In the genomic region with DNA sequence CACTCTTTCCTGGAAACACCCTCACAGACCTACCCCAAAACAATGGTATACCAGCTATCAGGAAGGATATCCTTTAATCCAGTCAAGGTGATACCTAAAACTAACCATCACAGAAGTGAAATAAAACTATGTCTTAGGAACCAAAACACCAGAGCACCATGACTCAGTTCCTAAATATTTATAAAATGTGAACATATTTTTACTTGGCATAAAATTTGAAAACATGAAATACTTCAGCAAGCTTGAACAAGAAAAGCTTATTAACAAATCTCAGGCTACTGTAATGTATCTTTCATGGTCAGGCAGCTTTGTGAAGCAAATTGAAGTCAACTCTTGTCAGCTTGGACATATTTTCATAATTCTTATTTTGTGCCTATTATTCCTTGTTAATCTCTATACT, we compare ENCODE assay signal across 1 cellular context.
TF ChIP-seq lines count a peak whose summit lies in the region.

No MANE protein-coding gene starts in this region.

TF ChIP-seq in GM23338, 12 proteins besides CTCF, POLR2A, EP300 and RAD21:
- TF ChIP-seq NANOG (IDR thresholded peaks at IDR 0.05; ENCODE audit: borderline replicate concordance) (no peak), ZNF114 (CRISPR knock-in tag; IDR thresholded peaks at IDR 0.05) (no peak), JUNB (IDR thresholded peaks at IDR 0.05; ENCODE audit: unreplicated experiment) (no peak), CREB1 (CRISPR knock-in tag; IDR thresholded peaks at IDR 0.05; ENCODE audit: low read depth) (no peak), ZNF331 (CRISPR knock-in tag; IDR thresholded peaks at IDR 0.05; ENCODE audit: low read depth) (no peak), STAT1 (IDR thresholded peaks at IDR 0.05; ENCODE audit: unreplicated experiment) (no peak), POLR2AphosphoS5 (IDR thresholded peaks at IDR 0.05; ENCODE audit: low read depth) (no peak), EZH2 (IDR thresholded peaks at IDR 0.05; ENCODE audit: low read depth, unreplicated experiment) (no peak), EZH2phosphoT487 (IDR thresholded peaks at IDR 0.05; ENCODE audit: unreplicated experiment) (no peak)
- TF ChIP-seq, protein P1, sequence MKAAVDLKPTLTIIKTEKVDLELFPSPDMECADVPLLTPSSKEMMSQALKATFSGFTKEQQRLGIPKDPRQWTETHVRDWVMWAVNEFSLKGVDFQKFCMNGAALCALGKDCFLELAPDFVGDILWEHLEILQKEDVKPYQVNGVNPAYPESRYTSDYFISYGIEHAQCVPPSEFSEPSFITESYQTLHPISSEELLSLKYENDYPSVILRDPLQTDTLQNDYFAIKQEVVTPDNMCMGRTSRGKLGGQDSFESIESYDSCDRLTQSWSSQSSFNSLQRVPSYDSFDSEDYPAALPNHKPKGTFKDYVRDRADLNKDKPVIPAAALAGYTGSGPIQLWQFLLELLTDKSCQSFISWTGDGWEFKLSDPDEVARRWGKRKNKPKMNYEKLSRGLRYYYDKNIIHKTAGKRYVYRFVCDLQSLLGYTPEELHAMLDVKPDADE (IDR thresholded peaks at IDR 0.05): no peak
- TF ChIP-seq, protein P2, sequence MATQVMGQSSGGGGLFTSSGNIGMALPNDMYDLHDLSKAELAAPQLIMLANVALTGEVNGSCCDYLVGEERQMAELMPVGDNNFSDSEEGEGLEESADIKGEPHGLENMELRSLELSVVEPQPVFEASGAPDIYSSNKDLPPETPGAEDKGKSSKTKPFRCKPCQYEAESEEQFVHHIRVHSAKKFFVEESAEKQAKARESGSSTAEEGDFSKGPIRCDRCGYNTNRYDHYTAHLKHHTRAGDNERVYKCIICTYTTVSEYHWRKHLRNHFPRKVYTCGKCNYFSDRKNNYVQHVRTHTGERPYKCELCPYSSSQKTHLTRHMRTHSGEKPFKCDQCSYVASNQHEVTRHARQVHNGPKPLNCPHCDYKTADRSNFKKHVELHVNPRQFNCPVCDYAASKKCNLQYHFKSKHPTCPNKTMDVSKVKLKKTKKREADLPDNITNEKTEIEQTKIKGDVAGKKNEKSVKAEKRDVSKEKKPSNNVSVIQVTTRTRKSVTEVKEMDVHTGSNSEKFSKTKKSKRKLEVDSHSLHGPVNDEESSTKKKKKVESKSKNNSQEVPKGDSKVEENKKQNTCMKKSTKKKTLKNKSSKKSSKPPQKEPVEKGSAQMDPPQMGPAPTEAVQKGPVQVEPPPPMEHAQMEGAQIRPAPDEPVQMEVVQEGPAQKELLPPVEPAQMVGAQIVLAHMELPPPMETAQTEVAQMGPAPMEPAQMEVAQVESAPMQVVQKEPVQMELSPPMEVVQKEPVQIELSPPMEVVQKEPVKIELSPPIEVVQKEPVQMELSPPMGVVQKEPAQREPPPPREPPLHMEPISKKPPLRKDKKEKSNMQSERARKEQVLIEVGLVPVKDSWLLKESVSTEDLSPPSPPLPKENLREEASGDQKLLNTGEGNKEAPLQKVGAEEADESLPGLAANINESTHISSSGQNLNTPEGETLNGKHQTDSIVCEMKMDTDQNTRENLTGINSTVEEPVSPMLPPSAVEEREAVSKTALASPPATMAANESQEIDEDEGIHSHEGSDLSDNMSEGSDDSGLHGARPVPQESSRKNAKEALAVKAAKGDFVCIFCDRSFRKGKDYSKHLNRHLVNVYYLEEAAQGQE (IDR thresholded peaks at IDR 0.05; ENCODE audit: unreplicated experiment): no peak
- TF ChIP-seq, protein P3, sequence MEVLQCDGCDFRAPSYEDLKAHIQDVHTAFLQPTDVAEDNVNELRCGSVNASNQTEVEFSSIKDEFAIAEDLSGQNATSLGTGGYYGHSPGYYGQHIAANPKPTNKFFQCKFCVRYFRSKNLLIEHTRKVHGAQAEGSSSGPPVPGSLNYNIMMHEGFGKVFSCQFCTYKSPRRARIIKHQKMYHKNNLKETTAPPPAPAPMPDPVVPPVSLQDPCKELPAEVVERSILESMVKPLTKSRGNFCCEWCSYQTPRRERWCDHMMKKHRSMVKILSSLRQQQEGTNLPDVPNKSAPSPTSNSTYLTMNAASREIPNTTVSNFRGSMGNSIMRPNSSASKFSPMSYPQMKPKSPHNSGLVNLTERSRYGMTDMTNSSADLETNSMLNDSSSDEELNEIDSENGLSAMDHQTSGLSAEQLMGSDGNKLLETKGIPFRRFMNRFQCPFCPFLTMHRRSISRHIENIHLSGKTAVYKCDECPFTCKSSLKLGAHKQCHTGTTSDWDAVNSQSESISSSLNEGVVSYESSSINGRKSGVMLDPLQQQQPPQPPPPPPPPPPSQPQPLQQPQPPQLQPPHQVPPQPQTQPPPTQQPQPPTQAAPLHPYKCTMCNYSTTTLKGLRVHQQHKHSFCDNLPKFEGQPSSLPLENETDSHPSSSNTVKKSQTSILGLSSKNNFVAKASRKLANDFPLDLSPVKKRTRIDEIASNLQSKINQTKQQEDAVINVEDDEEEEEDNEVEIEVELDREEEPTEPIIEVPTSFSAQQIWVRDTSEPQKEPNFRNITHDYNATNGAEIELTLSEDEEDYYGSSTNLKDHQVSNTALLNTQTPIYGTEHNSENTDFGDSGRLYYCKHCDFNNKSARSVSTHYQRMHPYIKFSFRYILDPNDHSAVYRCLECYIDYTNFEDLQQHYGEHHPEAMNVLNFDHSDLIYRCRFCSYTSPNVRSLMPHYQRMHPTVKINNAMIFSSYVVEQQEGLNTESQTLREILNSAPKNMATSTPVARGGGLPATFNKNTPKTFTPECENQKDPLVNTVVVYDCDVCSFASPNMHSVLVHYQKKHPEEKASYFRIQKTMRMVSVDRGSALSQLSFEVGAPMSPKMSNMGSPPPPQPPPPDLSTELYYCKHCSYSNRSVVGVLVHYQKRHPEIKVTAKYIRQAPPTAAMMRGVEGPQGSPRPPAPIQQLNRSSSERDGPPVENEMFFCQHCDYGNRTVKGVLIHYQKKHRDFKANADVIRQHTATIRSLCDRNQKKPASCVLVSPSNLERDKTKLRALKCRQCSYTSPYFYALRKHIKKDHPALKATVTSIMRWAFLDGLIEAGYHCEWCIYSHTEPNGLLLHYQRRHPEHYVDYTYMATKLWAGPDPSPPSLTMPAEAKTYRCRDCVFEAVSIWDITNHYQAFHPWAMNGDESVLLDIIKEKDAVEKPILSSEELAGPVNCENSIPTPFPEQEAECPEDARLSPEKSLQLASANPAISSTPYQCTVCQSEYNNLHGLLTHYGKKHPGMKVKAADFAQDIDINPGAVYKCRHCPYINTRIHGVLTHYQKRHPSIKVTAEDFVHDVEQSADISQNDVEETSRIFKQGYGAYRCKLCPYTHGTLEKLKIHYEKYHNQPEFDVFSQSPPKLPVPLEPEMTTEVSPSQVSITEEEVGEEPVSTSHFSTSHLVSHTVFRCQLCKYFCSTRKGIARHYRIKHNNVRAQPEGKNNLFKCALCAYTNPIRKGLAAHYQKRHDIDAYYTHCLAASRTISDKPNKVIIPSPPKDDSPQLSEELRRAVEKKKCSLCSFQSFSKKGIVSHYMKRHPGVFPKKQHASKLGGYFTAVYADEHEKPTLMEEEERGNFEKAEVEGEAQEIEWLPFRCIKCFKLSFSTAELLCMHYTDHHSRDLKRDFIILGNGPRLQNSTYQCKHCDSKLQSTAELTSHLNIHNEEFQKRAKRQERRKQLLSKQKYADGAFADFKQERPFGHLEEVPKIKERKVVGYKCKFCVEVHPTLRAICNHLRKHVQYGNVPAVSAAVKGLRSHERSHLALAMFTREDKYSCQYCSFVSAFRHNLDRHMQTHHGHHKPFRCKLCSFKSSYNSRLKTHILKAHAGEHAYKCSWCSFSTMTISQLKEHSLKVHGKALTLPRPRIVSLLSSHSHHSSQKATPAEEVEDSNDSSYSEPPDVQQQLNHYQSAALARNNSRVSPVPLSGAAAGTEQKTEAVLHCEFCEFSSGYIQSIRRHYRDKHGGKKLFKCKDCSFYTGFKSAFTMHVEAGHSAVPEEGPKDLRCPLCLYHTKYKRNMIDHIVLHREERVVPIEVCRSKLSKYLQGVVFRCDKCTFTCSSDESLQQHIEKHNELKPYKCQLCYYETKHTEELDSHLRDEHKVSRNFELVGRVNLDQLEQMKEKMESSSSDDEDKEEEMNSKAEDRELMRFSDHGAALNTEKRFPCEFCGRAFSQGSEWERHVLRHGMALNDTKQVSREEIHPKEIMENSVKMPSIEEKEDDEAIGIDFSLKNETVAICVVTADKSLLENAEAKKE (CRISPR knock-in tag; IDR thresholded peaks at IDR 0.05): no peak
